ENCODE assay signal across 18 cellular contexts in genomic region chr1:78009836-78010235, GRCh38. TPM values are rescaled to one million over a fixed set of nuclear protein-coding genes. Genes with fewer than 3 reads are reported as not detected.
A peak's percentile ranks its signal among the peaks of the same experiment; 100 is the strongest.
DNase-seq lines count a peak whose midpoint lies in the region; ATAC-seq, FAIRE-seq and TF ChIP-seq lines count a peak whose summit lies in the region.
"Had no signal": no experiment of that assay in that cellular context is flagged by ENCODE, and none has a peak within 500 bp of the region (broad histone marks: within the 10 kb centered on the region; RNA-seq: fewer than 3 reads in every experiment).

No MANE protein-coding gene starts in this region.

- TF ChIP-seq RAD21 in HepG2 (CRISPR knock-in tag; IDR thresholded peaks at IDR 0.05) = no peak

- H3K27ac ChIP-seq in SK-N-MC = peak overlapping the region; percentile 3; the same call in 1 of the 2 replicates
- no peak overlapping the region for H3K27ac ChIP-seq in caudate nucleus (ENCODE audit: low read depth, low read length)
- H3K27ac ChIP-seq in HepG2 (ENCODE audit: extremely low read length, insufficient read depth, low read length) = no peak overlapping the region

- ATAC-seq in GM18867 (IDR thresholded peaks at IDR 0.05; ENCODE audit: unreplicated experiment) = no peak
- ATAC-seq in GM21529 (IDR thresholded peaks at IDR 0.05; ENCODE audit: unreplicated experiment) = no peak
- ATAC-seq in HepG2 = no peak
- ATAC-seq: GM23338; naive thymus-derived CD8-positive, alpha-beta T cell had no signal

- TF ChIP-seq CTCF in fibroblast of mammary gland (conservative IDR thresholded peaks at IDR 0.05; ENCODE audit: control insufficient read depth, insufficient read depth, low read depth, low read length) (no peak), HepG2 (CRISPR knock-in tag; IDR thresholded peaks at IDR 0.05) (no peak)

- BruUV-seq in HepG2 (replicated peaks; lab: Mats Ljungman, UMichigan) = no TSS peak

- CTCF ChIA-PET in HepG2 (lab: Yijun Ruan, JAX; ENCODE audit: low intra/inter-chr PET ratio, low total read pairs) = no interaction called here

- H3K4me3 ChIP-seq in SK-N-MC (no peak overlapping the region), fibroblast of mammary gland (ENCODE audit: control insufficient read depth, low read depth, low read length) (peak overlapping the region; percentile 82), skeletal muscle cell (ENCODE audit: low read depth, low read length) (peak overlapping the region; percentile 55), HepG2 (replicated peaks in 1 of 3; ENCODE audit: insufficient read depth in 1 of 3, low read depth in 2 of 3, low read length in 3 of 3) (no peak overlapping the region)
- H3K4me3 ChIP-seq: GM23338 had no signal

- H3K9ac ChIP-seq in SK-N-MC (ENCODE audit: insufficient read length) (no peak overlapping the region), HepG2 (ENCODE audit: insufficient read depth, low read depth, low read length) (no peak overlapping the region)

- H3K79me2 ChIP-seq in HepG2 (ENCODE audit: insufficient read depth, low read length) = peaks cover 50% of the 10 kb centered on the region

- H4K20me1 ChIP-seq in HepG2 (ENCODE audit: insufficient read depth, low read length) = no peaks in the 10 kb centered on the region; the same call in none of the 2 replicates

- H2AFZ ChIP-seq in HepG2 (ENCODE audit: low read length) = no peak overlapping the region
- H2AFZ ChIP-seq: GM23338 had no signal

- peaks cover 33% of the 10 kb centered on the region for H3K36me3 ChIP-seq in SK-N-MC (ENCODE audit: insufficient read depth, low read length)
- no peaks in the 10 kb centered on the region; a peak in 1 of 5 replicates for H3K36me3 ChIP-seq in HepG2 (replicated peaks in 1 of 2; ENCODE audit: control insufficient read depth in 1 of 2, insufficient read depth in 2 of 2, low read length in 2 of 2)

- POLR2A ChIA-PET in HepG2 (lab: Yijun Ruan, JAX) = interaction anchor here (1.5 kb wide), 1 partner anchor 31 kb away, joined by 4 read pairs; the partner anchor contains the start of gene FUBP1

- H3K27me3 ChIP-seq in HepG2 (ENCODE audit: control insufficient read depth in 1 of 2, insufficient read depth in 2 of 2, low read length in 2 of 2) = no peaks in the 10 kb centered on the region
- H3K27me3 ChIP-seq: esophagus squamous epithelium had no signal

- no peak for TF ChIP-seq POLR2A in HepG2 (IDR thresholded peaks at IDR 0.05; ENCODE audit: insufficient read depth in 1 of 2, low read depth in 2 of 2, low read length in 2 of 2)

- 97% methylated on average over 3 of the region's 3 CpGs for WGBS in HepG2 (ENCODE audit: low lambda C conversion rate)

- H3K9me3 ChIP-seq in SK-N-MC (ENCODE audit: low read depth, low read length) = no peaks in the 10 kb centered on the region
- no peaks in the 10 kb centered on the region for H3K9me3 ChIP-seq in HepG2 (ENCODE audit: low read length)
- H3K9me3 ChIP-seq: esophagus squamous epithelium had no signal

- no peak overlapping the region for H3K4me2 ChIP-seq in HepG2 (ENCODE audit: low read depth, low read length)
- H3K4me2 ChIP-seq: GM23338 had no signal

- intact Hi-C loops in HepG2 (cut with micrococcal nuclease; ENCODE audit: unreplicated experiment) = no loop called here

- no peak for TF ChIP-seq EP300 in HepG2 (IDR thresholded peaks at IDR 0.05; ENCODE audit: low read depth in 2 of 2, low read length in 2 of 2)
- TF ChIP-seq EP300 in HepG2 (CRISPR knock-in tag; IDR thresholded peaks at IDR 0.05; ENCODE audit: borderline replicate concordance) = no peak

- peak; percentile 26 for DNase-seq in AG20443 (ENCODE audit: low spot score)
- DNase-seq in SK-N-MC (ENCODE audit: low read depth, low spot score) = no peak
- peak; percentile 50 for DNase-seq in fibroblast of mammary gland (ENCODE audit: low read depth)
- DNase-seq in skeletal muscle cell (ENCODE audit: low read depth) = no peak
- DNase-seq in caudate nucleus (lab: John Stamatoyannopoulos, UW) = no peak
- DNase-seq in HepG2 (ENCODE audit: low spot score) = no peak
- DNase-seq: activated CD4-positive, alpha-beta T cell treated with anti-CD3 and anti-CD28 coated beads for 4 hours; activated naive CD8-positive, alpha-beta T cell treated with anti-CD3 and anti-CD28 coated beads for 36 hours; dermis blood vessel endothelial cell; esophagus squamous epithelium; naive thymus-derived CD8-positive, alpha-beta T cell; NCI-H526 treated with DMSO at 0.1 percent for 48 hours; RPMI8226; stimulated activated CD4-positive, alpha-beta T cell treated with anti-CD3 and anti-CD28 coated beads, Interleukin-4, amount 100 ng/mL, for 1 hour; trophoblast cell had no signal

- in situ Hi-C loops in HepG2 (cut with HindIII; ENCODE audit: extremely low pct_ligation_motif_present, low pct_unique_long_range_greater_than_20kb) = no loop called here

- FAIRE-seq in HepG2 (lab: Jason Lieb, UNC) = no peak

- H3K4me1 ChIP-seq in HepG2 (ENCODE audit: insufficient read depth, low read length) = peaks cover 47% of the 10 kb centered on the region

RNA-seq across cellular contexts. Expression of gene DNAJB4, which starts 5.1 kb away (rescaled TPM):
- total RNA-seq in HepG2 (2016; rRNA removed; fragmentation: Illumina TruSeq; extraction: Trizol) = 18.6 and 25.7 TPM in 2 replicates
- 2.7 and 3.0 TPM in 2 replicates for total RNA-seq in HepG2 (2016; cell fraction: cytosol; rRNA removed; fragmentation: Illumina TruSeq; extraction: Trizol; ENCODE audit: low read depth)
- total RNA-seq in HepG2 (2016; cell fraction: insoluble cytoplasmic fraction; rRNA removed; fragmentation: Illumina TruSeq; extraction: Trizol) = 16.9 and 25.9 TPM in 2 replicates
- 5.7 and 9.7 TPM in 2 replicates for total RNA-seq in HepG2 (2016; cell fraction: membrane; rRNA removed; fragmentation: Illumina TruSeq; extraction: Trizol)
- 14.1 and 15.4 TPM in 2 replicates for total RNA-seq in HepG2 (2016; cell fraction: nucleus; rRNA removed; fragmentation: Illumina TruSeq; extraction: Trizol)
- 3.0 and 4.4 TPM in 2 replicates for polyA plus RNA-seq in HepG2 (2011; rRNA removed)
- polyA plus RNA-seq in HepG2 (2011; cell fraction: cytosol; rRNA removed) = 2.3 and 2.8 TPM in 2 replicates
- 4.2 and 4.7 TPM in 2 replicates for polyA plus RNA-seq in HepG2 (2011; cell fraction: nucleus; rRNA removed)
- polyA plus RNA-seq in HepG2 (2012) = 9.3 and 9.6 TPM in 2 replicates
- 0.76 and 1.0 TPM in 2 replicates for polyA plus RNA-seq in HepG2 (2016; cell fraction: cytosol; fragmentation: Illumina TruSeq; extraction: Trizol; ENCODE audit: low read depth)
- 17.4 and 17.8 TPM in 2 replicates for polyA plus RNA-seq in HepG2 (2016; cell fraction: insoluble cytoplasmic fraction; fragmentation: Illumina TruSeq; extraction: Trizol; ENCODE audit: low read depth)
- polyA plus RNA-seq in HepG2 (2016; cell fraction: membrane; fragmentation: Illumina TruSeq; extraction: Trizol; ENCODE audit: low read depth) = 2.1 and 2.3 TPM in 2 replicates
- polyA plus RNA-seq in HepG2 (2016; cell fraction: nucleus; fragmentation: Illumina TruSeq; extraction: Trizol; ENCODE audit: insufficient read depth, low read depth) = 14.1 and 15.4 TPM in 2 replicates
- polyA minus RNA-seq in HepG2 (2011; rRNA and poly(A)+ RNA removed; ENCODE audit: low replicate concordance) = 3.2 and 9.2 TPM in 2 replicates
- polyA minus RNA-seq in HepG2 (2011; cell fraction: cytosol; rRNA and poly(A)+ RNA removed) = 5.0 and 5.2 TPM in 2 replicates
- 15.8 and 16.3 TPM in 2 replicates for polyA minus RNA-seq in HepG2 (2011; cell fraction: nucleus; rRNA and poly(A)+ RNA removed)

RNA-seq across cellular contexts. Expression of gene FUBP1, which starts 31.0 kb away (rescaled TPM):
- 166 and 192 TPM in 2 replicates for total RNA-seq in HepG2 (2016; rRNA removed; fragmentation: Illumina TruSeq; extraction: Trizol)
- total RNA-seq in HepG2 (2016; cell fraction: cytosol; rRNA removed; fragmentation: Illumina TruSeq; extraction: Trizol; ENCODE audit: low read depth) = 14.8 and 18.6 TPM in 2 replicates
- total RNA-seq in HepG2 (2016; cell fraction: insoluble cytoplasmic fraction; rRNA removed; fragmentation: Illumina TruSeq; extraction: Trizol) = 164 and 178 TPM in 2 replicates
- 33.3 and 42.9 TPM in 2 replicates for total RNA-seq in HepG2 (2016; cell fraction: membrane; rRNA removed; fragmentation: Illumina TruSeq; extraction: Trizol)
- total RNA-seq in HepG2 (2016; cell fraction: nucleus; rRNA removed; fragmentation: Illumina TruSeq; extraction: Trizol) = 243 and 259 TPM in 2 replicates
- polyA plus RNA-seq in HepG2 (2011; rRNA removed) = 97.5 and 98.1 TPM in 2 replicates
- polyA plus RNA-seq in HepG2 (2011; cell fraction: cytosol; rRNA removed) = 50.6 and 52.7 TPM in 2 replicates
- 159 and 189 TPM in 2 replicates for polyA plus RNA-seq in HepG2 (2011; cell fraction: nucleus; rRNA removed)
- polyA plus RNA-seq in HepG2 (2012) = 106 and 122 TPM in 2 replicates
- 6.8 and 8.4 TPM in 2 replicates for polyA plus RNA-seq in HepG2 (2016; cell fraction: cytosol; fragmentation: Illumina TruSeq; extraction: Trizol; ENCODE audit: low read depth)
- 165 and 171 TPM in 2 replicates for polyA plus RNA-seq in HepG2 (2016; cell fraction: insoluble cytoplasmic fraction; fragmentation: Illumina TruSeq; extraction: Trizol; ENCODE audit: low read depth)
- 18.5 and 22.5 TPM in 2 replicates for polyA plus RNA-seq in HepG2 (2016; cell fraction: membrane; fragmentation: Illumina TruSeq; extraction: Trizol; ENCODE audit: low read depth)
- polyA plus RNA-seq in HepG2 (2016; cell fraction: nucleus; fragmentation: Illumina TruSeq; extraction: Trizol; ENCODE audit: insufficient read depth, low read depth) = 212 and 220 TPM in 2 replicates
- polyA minus RNA-seq in HepG2 (2011; rRNA and poly(A)+ RNA removed; ENCODE audit: low replicate concordance) = 143 and 421 TPM in 2 replicates
- polyA minus RNA-seq in HepG2 (2011; cell fraction: cytosol; rRNA and poly(A)+ RNA removed) = 53.6 and 56.2 TPM in 2 replicates
- 426 and 458 TPM in 2 replicates for polyA minus RNA-seq in HepG2 (2011; cell fraction: nucleus; rRNA and poly(A)+ RNA removed)

RNA-seq across cellular contexts. Expression of gene GIPC2, which starts 35.9 kb away (rescaled TPM):
- total RNA-seq in HepG2 (2016; rRNA removed; fragmentation: Illumina TruSeq; extraction: Trizol) = 21.6 and 39.7 TPM in 2 replicates
- total RNA-seq in HepG2 (2016; cell fraction: cytosol; rRNA removed; fragmentation: Illumina TruSeq; extraction: Trizol; ENCODE audit: low read depth) = 2.0 and 2.2 TPM in 2 replicates
- 22.5 and 39.5 TPM in 2 replicates for total RNA-seq in HepG2 (2016; cell fraction: insoluble cytoplasmic fraction; rRNA removed; fragmentation: Illumina TruSeq; extraction: Trizol)
- total RNA-seq in HepG2 (2016; cell fraction: membrane; rRNA removed; fragmentation: Illumina TruSeq; extraction: Trizol) = 8.3 and 9.4 TPM in 2 replicates
- 21.2 and 21.7 TPM in 2 replicates for total RNA-seq in HepG2 (2016; cell fraction: nucleus; rRNA removed; fragmentation: Illumina TruSeq; extraction: Trizol)
- polyA plus RNA-seq in HepG2 (2011; rRNA removed) = 5.1 and 6.1 TPM in 2 replicates
- polyA plus RNA-seq in HepG2 (2011; cell fraction: cytosol; rRNA removed) = 2.9 and 4.8 TPM in 2 replicates
- polyA plus RNA-seq in HepG2 (2011; cell fraction: nucleus; rRNA removed) = 2.7 and 4.2 TPM in 2 replicates
- polyA plus RNA-seq in HepG2 (2012) = 10.6 and 16.9 TPM in 2 replicates
- polyA plus RNA-seq in HepG2 (2016; cell fraction: cytosol; fragmentation: Illumina TruSeq; extraction: Trizol; ENCODE audit: low read depth) = 1.9 and 2.2 TPM in 2 replicates
- polyA plus RNA-seq in HepG2 (2016; cell fraction: insoluble cytoplasmic fraction; fragmentation: Illumina TruSeq; extraction: Trizol; ENCODE audit: low read depth) = 39.5 and 45.6 TPM in 2 replicates
- polyA plus RNA-seq in HepG2 (2016; cell fraction: membrane; fragmentation: Illumina TruSeq; extraction: Trizol; ENCODE audit: low read depth) = 6.7 and 7.1 TPM in 2 replicates
- polyA plus RNA-seq in HepG2 (2016; cell fraction: nucleus; fragmentation: Illumina TruSeq; extraction: Trizol; ENCODE audit: insufficient read depth, low read depth) = 14.6 and 15.7 TPM in 2 replicates
- polyA minus RNA-seq in HepG2 (2011; rRNA and poly(A)+ RNA removed; ENCODE audit: low replicate concordance) = 3.5 TPM in 1 of 2 replicates, not detected in the other
- polyA minus RNA-seq in HepG2 (2011; cell fraction: cytosol; rRNA and poly(A)+ RNA removed) = 6.9 and 7.6 TPM in 2 replicates
- 27.6 and 32.6 TPM in 2 replicates for polyA minus RNA-seq in HepG2 (2011; cell fraction: nucleus; rRNA and poly(A)+ RNA removed)

Comparison
In these comparisons a context has a peak if more than half of its experiments do, and no peak if none do; other contexts are left out.
1. DNase-seq: peak in AG20443 (single experiment) and fibroblast of mammary gland (single experiment); none in SK-N-MC (single experiment), skeletal muscle cell (single experiment), caudate nucleus (0 of 61) and HepG2 (single experiment).
2. H3K4me3 ChIP-seq: peak in fibroblast of mammary gland (single experiment) and skeletal muscle cell (single experiment); none in SK-N-MC (single experiment) and HepG2 (0 of 3).